ENCODE assay signal across 8 cellular contexts in the genomic region with DNA sequence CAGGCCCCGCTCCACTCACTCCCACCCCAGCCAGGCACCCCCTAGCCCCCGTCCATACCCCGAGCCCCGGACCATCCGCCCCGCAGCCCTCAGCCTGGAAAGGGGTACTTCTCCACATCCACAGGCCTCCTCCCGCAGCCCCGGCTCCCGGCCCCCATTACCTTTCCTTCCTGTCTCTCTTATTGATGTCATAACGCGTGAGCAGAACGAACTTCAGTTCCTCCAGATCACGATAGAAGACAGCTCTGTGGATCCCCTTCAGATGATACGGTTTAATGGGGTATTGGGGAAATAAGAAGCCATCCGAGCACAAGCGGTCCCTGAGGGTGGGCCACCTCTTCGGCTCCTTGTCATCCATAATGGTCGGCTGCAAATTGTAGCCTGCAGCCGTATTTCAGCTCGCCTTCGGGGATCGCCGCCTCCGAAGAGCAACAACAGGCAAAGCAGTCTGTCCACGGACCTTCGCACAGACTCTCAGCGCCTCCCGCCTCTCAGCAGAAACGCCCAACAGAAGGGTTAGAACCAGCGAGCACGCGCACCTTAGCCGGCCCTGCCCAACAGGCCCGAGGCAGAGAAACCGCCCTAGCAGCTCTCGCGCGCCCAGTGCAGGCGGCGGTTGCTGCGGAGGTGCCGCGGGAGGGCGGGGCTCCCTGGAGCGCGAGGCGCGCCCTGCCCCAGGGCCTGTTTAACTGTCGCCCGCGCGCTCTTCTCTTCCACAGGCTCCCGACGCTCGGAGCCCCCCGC. TPM values are rescaled to one million over a fixed set of nuclear protein-coding genes. Genes with fewer than 3 reads are reported as not detected.
DNase-seq lines count a peak whose midpoint lies in the region; ATAC-seq, FAIRE-seq and TF ChIP-seq lines count a peak whose summit lies in the region.
"Not testable (repeated sequence)": the region's sequence is repeated elsewhere in the genome, so short reads cannot be mapped to it uniquely, and the experiment has no call there.

Gene ANKRD36C, minus strand, starts transcription at position 474 of the 744 bp plus-strand sequence. Its CDS starts 116 bp downstream, at position 358.

- not testable (repeated sequence) for H3K9me3 Mint-ChIP-seq in activated CD8-positive, alpha-beta T cell treated with anti-CD3 and anti-CD28 coated beads, Interleukin-2, amount 10 ng/mL, durations not matched to agents 7 days and 5 days (ENCODE audit: insufficient read depth)

- not testable (repeated sequence) for H3K36me3 ChIP-seq in A673 (ENCODE audit: insufficient read depth, low read length, poor library complexity, severe bottlenecking); kidney (ENCODE audit: control insufficient read depth in 1 of 2, insufficient read depth in 2 of 2, low read length in 2 of 2)

- H3K27ac ChIP-seq in A673 (ENCODE audit: low read depth, low read length, poor library complexity, severe bottlenecking) (peak within 1 kb of the TSS; percentile 80), kidney (ENCODE audit: low read depth in 2 of 2, low read length in 2 of 2) (peak within 1 kb of the TSS; percentile 63 to 80)

- POLR2A ChIA-PET in A673 (lab: Charles Lee; ENCODE audit: low non-redundant PET), result not testable (repeated sequence)
- POLR2A ChIA-PET in activated CD8-positive, alpha-beta T cell treated with anti-CD3 and anti-CD28 coated beads, Interleukin-2, amount 10 ng/mL, durations not matched to agents 7 days and 5 days (lab: Charles Lee), result interaction anchor here (0.6 to 1.9 kb wide), 4 partner anchors 126 to 965 kb away, joined by 3 to 9 read pairs (median 4); no protein-coding TSS in a partner anchor

- H3K27me3 Mint-ChIP-seq in activated CD8-positive, alpha-beta T cell treated with anti-CD3 and anti-CD28 coated beads, Interleukin-2, amount 10 ng/mL, durations not matched to agents 7 days and 5 days (ENCODE audit: low read depth), result peaks cover 22% of the 10 kb centered on the region

- H3K4me1 Mint-ChIP-seq in activated CD8-positive, alpha-beta T cell treated with anti-CD3 and anti-CD28 coated beads, Interleukin-2, amount 10 ng/mL, durations not matched to agents 7 days and 5 days (ENCODE audit: low read depth), result not testable (repeated sequence)

- H3K27me3 ChIP-seq in A673 (replicated peaks; ENCODE audit: insufficient read depth, low read depth, low read length, poor library complexity), result not testable (repeated sequence)

- peak; percentile 39 for DNase-seq in A673 (ENCODE audit: low spot score)
- peak; percentile 17 for DNase-seq in LNCaP clone FGC (ENCODE audit: low read depth)
- DNase-seq in activated CD8-positive, alpha-beta T cell treated with anti-CD3 and anti-CD28 coated beads, Interleukin-2, amount 10 ng/mL, durations not matched to agents 7 days and 5 days, result peak; percentile 46
- peak; percentile 52 for DNase-seq in ecto neural progenitor cell (ENCODE audit: low spot score)
- DNase-seq in kidney, result peak; percentile 69
- peak; percentile 80 for DNase-seq in retina

- peak within 1 kb of the TSS; percentile 99 for H3K27ac Mint-ChIP-seq in activated CD8-positive, alpha-beta T cell treated with anti-CD3 and anti-CD28 coated beads, Interleukin-2, amount 10 ng/mL, durations not matched to agents 7 days and 5 days

- peak within 1 kb of the TSS; percentile 69 to 88 for H3K9ac ChIP-seq in kidney (ENCODE audit: low read length in 2 of 2)

- H3K9me3 ChIP-seq in A673 (ENCODE audit: low read depth, low read length, poor library complexity, severe bottlenecking); kidney (ENCODE audit: control insufficient read depth in 1 of 2, low read length in 2 of 2): not testable (repeated sequence)

- ATAC-seq in GM18867 (IDR thresholded peaks at IDR 0.05; ENCODE audit: unreplicated experiment) (peak; percentile 95), HG02798 (IDR thresholded peaks at IDR 0.05; ENCODE audit: poor library complexity, unreplicated experiment) (peak; percentile 97)
- ATAC-seq in activated CD8-positive, alpha-beta T cell treated with anti-CD3 and anti-CD28 coated beads, Interleukin-2, amount 10 ng/mL, durations not matched to agents 7 days and 5 days, result peak; percentile 96

- CTCF ChIA-PET in A673 (lab: Charles Lee), result not testable (repeated sequence)
- CTCF ChIA-PET in activated CD8-positive, alpha-beta T cell treated with anti-CD3 and anti-CD28 coated beads, Interleukin-2, amount 10 ng/mL, durations not matched to agents 7 days and 5 days (lab: Charles Lee), result interaction anchor here (0.6 to 2.4 kb wide), 12 partner anchors 14 to 273 kb away, joined by 3 to 26 read pairs (median 8); partner anchors contain the start of genes ADRA2B, CIAO1, DUSP2 and STARD7

- not testable (repeated sequence) for H3K36me3 Mint-ChIP-seq in activated CD8-positive, alpha-beta T cell treated with anti-CD3 and anti-CD28 coated beads, Interleukin-2, amount 10 ng/mL, durations not matched to agents 7 days and 5 days (ENCODE audit: low read depth)

- not testable (repeated sequence) for BruUV-seq in A673 (replicated peaks; lab: Mats Ljungman, UMichigan)

- H3K4me3 ChIP-seq in A673 (ENCODE audit: low read depth, low read length, poor library complexity, severe bottlenecking) (peak within 1 kb of the TSS; percentile 58), LNCaP clone FGC (ENCODE audit: low read depth, low read length) (peak within 1 kb of the TSS; percentile 54), kidney (ENCODE audit: low read length in 2 of 2) (peak within 1 kb of the TSS; percentile 73 to 78)

- not testable (repeated sequence) for TF ChIP-seq CTCF in A673 (conservative IDR thresholded peaks at IDR 0.05; ENCODE audit: low read depth, low read length); LNCaP clone FGC (IDR thresholded peaks at IDR 0.05; ENCODE audit: control insufficient read depth, extremely low read depth, insufficient read depth); kidney (IDR thresholded peaks at IDR 0.05; ENCODE audit: borderline replicate concordance, extremely low read depth, insufficient read depth)

- peak within 1 kb of the TSS; percentile 99 for H3K4me3 Mint-ChIP-seq in activated CD8-positive, alpha-beta T cell treated with anti-CD3 and anti-CD28 coated beads, Interleukin-2, amount 10 ng/mL, durations not matched to agents 7 days and 5 days

- not testable (repeated sequence) for FAIRE-seq in kidney (lab: Jason Lieb, UNC)

- not testable (repeated sequence) for H3K4me1 ChIP-seq in A673 (ENCODE audit: insufficient read depth, low read length, poor library complexity, severe bottlenecking); kidney (ENCODE audit: control insufficient read depth in 1 of 2, insufficient read depth in 1 of 2, low read depth in 1 of 2, low read length in 2 of 2)

- intact Hi-C loops in A673 (cut with micrococcal nuclease; ENCODE audit: unreplicated experiment), result loop anchor here (2.0 to 5.0 kb wide), 2 partner anchors 183 to 516 kb away; partner anchors contain the start of gene NEURL3
- intact Hi-C loops in kidney (cut with DNase I), result not testable (repeated sequence)

RNA-seq across cellular contexts. Expression of gene ANKRD36C, which starts in this region (rescaled TPM):
- total RNA-seq in A673 (2021) (30.1 and 35.7 TPM in 2 replicates), kidney (26.2 TPM)
- 10 to 100 TPM; 87.5 to 95.1 TPM for total RNA-seq in activated CD8-positive, alpha-beta T cell treated with anti-CD3 and anti-CD28 coated beads, Interleukin-2, amount 10 ng/mL, durations not matched to agents 7 days and 5 days
- polyA plus RNA-seq in kidney (ENCODE audit: insufficient read depth, low read depth, low replicate concordance), result 0.15 TPM

Comparison
In these comparisons a context has a peak if more than half of its experiments do, and no peak if none do; other contexts are left out.
1. Peak in every context shown above with its lines: DNase-seq, ATAC-seq, H3K4me3 ChIP-seq and H3K27ac ChIP-seq.
2. DNase-seq: peak in every context shown above with its lines; median percentile 80 in retina; 69 in kidney; 52 in ecto neural progenitor cell; 46 in activated CD8-positive, alpha-beta T cell treated with anti-CD3 and anti-CD28 coated beads, Interleukin-2, amount 10 ng/mL, durations not matched to agents 7 days and 5 days; 39 in A673; 17 in LNCaP clone FGC.